In the genomic region with DNA sequence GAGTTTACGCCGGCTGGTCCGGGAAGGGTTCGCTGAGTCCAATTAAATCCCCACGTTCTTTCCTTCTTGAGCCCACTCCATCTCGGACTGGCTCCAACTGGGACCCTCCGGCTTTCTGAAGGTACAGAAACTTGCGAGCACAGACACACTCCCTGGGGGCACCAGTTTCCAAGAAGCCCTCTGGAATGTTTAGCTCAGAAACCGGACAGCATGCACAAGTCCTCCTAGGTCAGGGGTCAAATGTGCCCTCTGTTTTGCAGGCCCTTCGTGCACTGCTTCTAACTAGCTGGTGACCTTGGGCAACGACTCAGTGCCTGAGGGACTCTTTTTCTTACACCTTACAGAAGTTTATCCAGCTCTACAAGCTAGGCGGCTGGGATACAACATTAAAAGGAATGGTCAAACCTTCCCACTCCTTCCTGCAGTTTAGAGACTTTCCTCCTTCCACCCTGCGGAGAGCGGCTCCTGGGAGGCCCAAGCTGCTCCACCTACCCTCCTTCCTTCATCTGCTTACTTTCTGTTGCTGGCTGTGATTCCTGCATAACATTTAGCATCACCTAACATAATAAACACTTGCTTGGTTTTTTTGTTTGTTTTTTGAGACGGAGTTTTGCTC, we compare ENCODE assay signal across 15 cellular contexts.
DNase-seq lines count a peak whose midpoint lies in the region; ATAC-seq and TF ChIP-seq lines count a peak whose summit lies in the region.
"Had no signal": no experiment of that assay in that cellular context is flagged by ENCODE, and none has a peak within 500 bp of the region (broad histone marks: within the 10 kb centered on the region; RNA-seq: fewer than 3 reads in every experiment).

No MANE protein-coding gene starts in this region.

- H3K9me3 Mint-ChIP-seq in activated T-cell treated with anti-CD3 and anti-CD28 coated beads, Interleukin-2, amount 50 U/mL, for 4 hours: no peaks in the 10 kb centered on the region
- peaks cover 9% of the 10 kb centered on the region for H3K9me3 Mint-ChIP-seq in activated T-helper 1 cell treated with anti-CD3 and anti-CD28 coated beads, Interleukin-12 subunit alpha, Interleukin-12 subunit beta, Interleukin-2, Interleukin-4 antibody, amounts not matched to agents 30 ng/mL and 10 ng/mL and 1 ng/mL, durations not matched to agents 14 hours and 24 hours and 36 hours
- peaks cover 0 to 1% (median 0%) of the 10 kb centered on the region in 6 donors for H3K9me3 Mint-ChIP-seq in immature natural killer cell
- H3K9me3 Mint-ChIP-seq in stimulated activated effector memory CD8-positive, alpha-beta T cell treated with anti-CD3 and anti-CD28 coated beads, Interleukin-12 subunit alpha, Interleukin-12 subunit beta, amount 100 ng/mL, for 72 hours: no peaks in the 10 kb centered on the region

- H3K36me3 ChIP-seq in right atrium auricular region: no peaks in the 10 kb centered on the region

- H3K4me1 ChIP-seq in right atrium auricular region: peaks cover 0 to 20% of the 10 kb centered on the region in 2 donors
- H3K4me1 ChIP-seq: parathyroid adenoma had no signal

- intact Hi-C loops in activated T-helper 1 cell treated with anti-CD3 and anti-CD28 coated beads, Interleukin-12 subunit alpha, Interleukin-12 subunit beta, Interleukin-2, Interleukin-4 antibody, amounts not matched to agents 30 ng/mL and 10 ng/mL and 1 ng/mL, durations not matched to agents 14 hours and 24 hours and 36 hours (cut with micrococcal nuclease): no loop called here

- peak overlapping the region; percentile 35 for H3K4me3 Mint-ChIP-seq in activated T-cell treated with anti-CD3 and anti-CD28 coated beads, Interleukin-2, amount 50 U/mL, for 4 hours
- H3K4me3 Mint-ChIP-seq in activated T-helper 1 cell treated with anti-CD3 and anti-CD28 coated beads, Interleukin-12 subunit alpha, Interleukin-12 subunit beta, Interleukin-2, Interleukin-4 antibody, amounts not matched to agents 30 ng/mL and 10 ng/mL and 1 ng/mL, durations not matched to agents 14 hours and 24 hours and 36 hours: peak overlapping the region; percentile 26
- H3K4me3 Mint-ChIP-seq in immature natural killer cell: peak overlapping the region in 3 of 5 donors; percentile 9 to 23 (median 10)
- H3K4me3 Mint-ChIP-seq in stimulated activated effector memory CD8-positive, alpha-beta T cell treated with anti-CD3 and anti-CD28 coated beads, Interleukin-12 subunit alpha, Interleukin-12 subunit beta, amount 100 ng/mL, for 72 hours: peak overlapping the region; percentile 68

- no peak for TF ChIP-seq CTCF in right atrium auricular region (IDR thresholded peaks at IDR 0.05)

- H3K27ac Mint-ChIP-seq in activated T-helper 1 cell treated with anti-CD3 and anti-CD28 coated beads, Interleukin-12 subunit alpha, Interleukin-12 subunit beta, Interleukin-2, Interleukin-4 antibody, amounts not matched to agents 30 ng/mL and 10 ng/mL and 1 ng/mL, durations not matched to agents 14 hours and 24 hours and 36 hours: no peak overlapping the region
- H3K27ac Mint-ChIP-seq in immature natural killer cell: no peak overlapping the region
- no peak overlapping the region for H3K27ac Mint-ChIP-seq in stimulated activated effector memory CD8-positive, alpha-beta T cell treated with anti-CD3 and anti-CD28 coated beads, Interleukin-12 subunit alpha, Interleukin-12 subunit beta, amount 100 ng/mL, for 72 hours

- H3K9me3 ChIP-seq in right atrium auricular region: peaks cover 0 to 16% of the 10 kb centered on the region in 2 donors

- no peaks in the 10 kb centered on the region for H3K36me3 Mint-ChIP-seq in activated T-cell treated with anti-CD3 and anti-CD28 coated beads, Interleukin-2, amount 50 U/mL, for 4 hours (ENCODE audit: insufficient read depth)
- H3K36me3 Mint-ChIP-seq in activated T-helper 1 cell treated with anti-CD3 and anti-CD28 coated beads, Interleukin-12 subunit alpha, Interleukin-12 subunit beta, Interleukin-2, Interleukin-4 antibody, amounts not matched to agents 30 ng/mL and 10 ng/mL and 1 ng/mL, durations not matched to agents 14 hours and 24 hours and 36 hours (ENCODE audit: low read depth): peaks cover 10% of the 10 kb centered on the region
- peaks cover 0 to 4% (median 0%) of the 10 kb centered on the region in 3 donors for H3K36me3 Mint-ChIP-seq in immature natural killer cell
- H3K36me3 Mint-ChIP-seq in stimulated activated effector memory CD8-positive, alpha-beta T cell treated with anti-CD3 and anti-CD28 coated beads, Interleukin-12 subunit alpha, Interleukin-12 subunit beta, amount 100 ng/mL, for 72 hours: no peaks in the 10 kb centered on the region

- ATAC-seq in activated T-cell treated with anti-CD3 and anti-CD28 coated beads, Interleukin-2, amount 50 U/mL, for 4 hours: no peak
- ATAC-seq in stimulated activated effector memory CD8-positive, alpha-beta T cell treated with anti-CD3 and anti-CD28 coated beads, Interleukin-12 subunit alpha, Interleukin-12 subunit beta, amount 100 ng/mL, for 72 hours: no peak
- no peak for ATAC-seq in HG03354 (IDR thresholded peaks at IDR 0.05; ENCODE audit: poor library complexity, severe bottlenecking, unreplicated experiment)

- no peak for DNase-seq in activated T-cell treated with anti-CD3 and anti-CD28 coated beads, Interleukin-2, amount 50 U/mL, for 4 hours
- no peak for DNase-seq in activated T-cell treated with anti-CD3 and anti-CD28 coated beads, Interleukin-2, amount 50 U/mL, for 48 hours
- DNase-seq in activated T-helper 1 cell treated with anti-CD3 and anti-CD28 coated beads, Interleukin-12 subunit alpha, Interleukin-12 subunit beta, Interleukin-2, Interleukin-4 antibody, amounts not matched to agents 30 ng/mL and 10 ng/mL and 1 ng/mL, durations not matched to agents 14 hours and 24 hours and 36 hours (ENCODE audit: low spot score): no peak
- DNase-seq in immature natural killer cell (no peak), mucosa of gallbladder (ENCODE audit: low spot score) (no peak), right atrium auricular region (ENCODE audit: low spot score) (no peak)
- no peak for DNase-seq in stimulated activated effector memory CD8-positive, alpha-beta T cell treated with anti-CD3 and anti-CD28 coated beads, Interleukin-12 subunit alpha, Interleukin-12 subunit beta, amount 100 ng/mL, for 72 hours (ENCODE audit: low spot score in 2 of 2)
- DNase-seq: ACHN; foreskin melanocyte; NCI-H1048; NCI-H2107; stimulated activated naive CD4-positive, alpha-beta T cell treated with Interleukin-2 at 50 U/mL for 16 hours had no signal

- peaks cover 9% of the 10 kb centered on the region for H3K4me1 Mint-ChIP-seq in activated T-cell treated with anti-CD3 and anti-CD28 coated beads, Interleukin-2, amount 50 U/mL, for 4 hours (ENCODE audit: low read depth)
- H3K4me1 Mint-ChIP-seq in activated T-helper 1 cell treated with anti-CD3 and anti-CD28 coated beads, Interleukin-12 subunit alpha, Interleukin-12 subunit beta, Interleukin-2, Interleukin-4 antibody, amounts not matched to agents 30 ng/mL and 10 ng/mL and 1 ng/mL, durations not matched to agents 14 hours and 24 hours and 36 hours (ENCODE audit: low read depth): peaks cover 21% of the 10 kb centered on the region
- peaks cover 5 to 10% of the 10 kb centered on the region in 2 donors for H3K4me1 Mint-ChIP-seq in immature natural killer cell
- peaks cover 18% of the 10 kb centered on the region for H3K4me1 Mint-ChIP-seq in stimulated activated effector memory CD8-positive, alpha-beta T cell treated with anti-CD3 and anti-CD28 coated beads, Interleukin-12 subunit alpha, Interleukin-12 subunit beta, amount 100 ng/mL, for 72 hours

- no peak overlapping the region for H3K27ac ChIP-seq in right atrium auricular region
- H3K27ac ChIP-seq: parathyroid adenoma, skin epidermis had no signal

- H3K4me3 ChIP-seq in right atrium auricular region: no peak overlapping the region

- peaks cover 4% of the 10 kb centered on the region for H3K27me3 Mint-ChIP-seq in activated T-cell treated with anti-CD3 and anti-CD28 coated beads, Interleukin-2, amount 50 U/mL, for 4 hours (ENCODE audit: low read depth)
- peaks cover 2% of the 10 kb centered on the region for H3K27me3 Mint-ChIP-seq in activated T-helper 1 cell treated with anti-CD3 and anti-CD28 coated beads, Interleukin-12 subunit alpha, Interleukin-12 subunit beta, Interleukin-2, Interleukin-4 antibody, amounts not matched to agents 30 ng/mL and 10 ng/mL and 1 ng/mL, durations not matched to agents 14 hours and 24 hours and 36 hours (ENCODE audit: insufficient read depth)
- H3K27me3 Mint-ChIP-seq in immature natural killer cell (ENCODE audit: low read depth in 3 of 3): peaks cover 5 to 17% (median 16%) of the 10 kb centered on the region in 3 donors

- no peaks in the 10 kb centered on the region for H3K27me3 ChIP-seq in right atrium auricular region

Comparison
In these comparisons a context has a peak if more than half of its experiments do, and no peak if none do; other contexts are left out.
1. H3K4me3 Mint-ChIP-seq: peak in every context shown above with its lines; median percentile 68 in stimulated activated effector memory CD8-positive, alpha-beta T cell treated with anti-CD3 and anti-CD28 coated beads, Interleukin-12 subunit alpha, Interleukin-12 subunit beta, amount 100 ng/mL, for 72 hours; 35 in activated T-cell treated with anti-CD3 and anti-CD28 coated beads, Interleukin-2, amount 50 U/mL, for 4 hours; 26 in activated T-helper 1 cell treated with anti-CD3 and anti-CD28 coated beads, Interleukin-12 subunit alpha, Interleukin-12 subunit beta, Interleukin-2, Interleukin-4 antibody, amounts not matched to agents 30 ng/mL and 10 ng/mL and 1 ng/mL, durations not matched to agents 14 hours and 24 hours and 36 hours; 10 in immature natural killer cell.